In genomic region chr3:175495331-175495730, GRCh38 we compare ENCODE assay signal across 14 cellular contexts.
DNase-seq lines count a peak whose midpoint lies in the region; ATAC-seq and TF ChIP-seq lines count a peak whose summit lies in the region.
"Had no signal": no experiment of that assay in that cellular context is flagged by ENCODE, and none has a peak within 500 bp of the region (broad histone marks: within the 10 kb centered on the region; RNA-seq: fewer than 3 reads in every experiment).

No MANE protein-coding gene starts in this region.

- peak; percentile 96 for ATAC-seq in GM18907 (IDR thresholded peaks at IDR 0.05; ENCODE audit: unreplicated experiment)
- peak; percentile 90 for ATAC-seq in HG02870 (IDR thresholded peaks at IDR 0.05; ENCODE audit: unreplicated experiment)
- ATAC-seq in GM23338: no peak
- ATAC-seq: Panc1 had no signal

- in situ Hi-C loops in KBM-7 (cut with MboI; ENCODE audit: low pct_unique_long_range_greater_than_20kb, low sequenced_read_pairs) (no loop called here), brain microvascular endothelial cell (cut with HindIII; ENCODE audit: low pct_ligation_motif_present, low sequenced_read_pairs) (no loop called here)

- H3K27ac Mint-ChIP-seq in GM23338: no peak overlapping the region

- H3K4me3 Mint-ChIP-seq in GM23338: no peak overlapping the region

- H3F3A ChIP-seq in GM23338 (replicated peaks; ENCODE audit: low read depth): no peaks in the 10 kb centered on the region

- H3K27me3 ChIP-seq in BLaER1 (no peaks in the 10 kb centered on the region), brain microvascular endothelial cell (replicated peaks) (no peaks in the 10 kb centered on the region), BE2C (no peaks in the 10 kb centered on the region), GM23338 (ENCODE audit: insufficient read depth) (no peaks in the 10 kb centered on the region)

- H3K4me2 ChIP-seq in BLaER1 (peak overlapping the region; percentile 19), GM23338 (no peak overlapping the region)

- TF ChIP-seq CTCF in brain microvascular endothelial cell (IDR thresholded peaks at IDR 0.05; ENCODE audit: low read depth, low read length, missing control alignments): no peak
- TF ChIP-seq CTCF in BE2C (IDR thresholded peaks at IDR 0.05; ENCODE audit: low read depth, low read length): no peak
- no peak for TF ChIP-seq CTCF in GM23338 (conservative IDR thresholded peaks at IDR 0.05; ENCODE audit: low read depth in 2 of 2)

- no peak overlapping the region for H2AFZ ChIP-seq in GM23338

- H3K9me3 ChIP-seq in BLaER1: peaks cover 19% of the 10 kb centered on the region
- no peaks in the 10 kb centered on the region for H3K9me3 ChIP-seq in BE2C
- H3K9me3 ChIP-seq: lower lobe of right lung had no signal

- peak overlapping the region; percentile 63; the same call in 1 of the 2 replicates for H3K27ac ChIP-seq in BLaER1
- H3K27ac ChIP-seq in brain microvascular endothelial cell: no peak overlapping the region
- no peak overlapping the region for H3K27ac ChIP-seq in GM23338 (ENCODE audit: low read depth)
- H3K27ac ChIP-seq: lower lobe of right lung had no signal

- H3K36me3 ChIP-seq in BLaER1: no peaks in the 10 kb centered on the region; the same call in 1 of the 2 replicates
- no peaks in the 10 kb centered on the region for H3K36me3 ChIP-seq in brain microvascular endothelial cell (replicated peaks)
- H3K36me3 ChIP-seq in BE2C: no peaks in the 10 kb centered on the region
- H3K36me3 ChIP-seq in GM23338 (ENCODE audit: insufficient read depth): no peaks in the 10 kb centered on the region
- H3K36me3 ChIP-seq: lower lobe of right lung had no signal

- H3K4me1 Mint-ChIP-seq in GM23338: peaks cover 3% of the 10 kb centered on the region; the same call in 2 of the 3 replicates

- 0 out of 2 replicates have a peak, but pooled peaks cover 3% of the 10 kb centered on the region for H3K9me2 ChIP-seq in GM23338 (ENCODE audit: insufficient read depth)

- no peaks in the 10 kb centered on the region for H3K36me3 Mint-ChIP-seq in GM23338 (ENCODE audit: low read depth)

- no peaks in the 10 kb centered on the region for H4K20me1 ChIP-seq in BLaER1
- no peaks in the 10 kb centered on the region for H4K20me1 ChIP-seq in GM23338 (replicated peaks; ENCODE audit: insufficient read depth)

- DNase-seq in KBM-7: peak; percentile 4
- no peak for DNase-seq in brain microvascular endothelial cell
- no peak for DNase-seq in NCI-H748 treated with DMSO at 0.1 percent for 48 hours (lab: John Stamatoyannopoulos, UW)
- no peak for DNase-seq in BE2C
- DNase-seq in GM23338 (ENCODE audit: low spot score): no peak
- DNase-seq: activated naive CD4-positive, alpha-beta T cell; cortex of kidney; foreskin melanocyte; lower lobe of right lung; NCI-H1092 treated with DMSO at 0.1 percent for 48 hours had no signal

- no peaks in the 10 kb centered on the region for H3K79me2 ChIP-seq in GM23338 (replicated peaks; ENCODE audit: insufficient read depth)

- no peaks in the 10 kb centered on the region for H3K27me3 Mint-ChIP-seq in GM23338 (ENCODE audit: insufficient read depth, low read depth, poor library complexity)

- H3K4me3 ChIP-seq in BLaER1 (no peak overlapping the region), brain microvascular endothelial cell (ENCODE audit: low read depth, low read length) (no peak overlapping the region), BE2C (ENCODE audit: low read depth, low read length) (no peak overlapping the region), GM23338 (no peak overlapping the region)
- H3K4me3 ChIP-seq: lower lobe of right lung had no signal

- H3K4me1 ChIP-seq in BLaER1 (peaks cover 63% of the 10 kb centered on the region), BE2C (no peaks in the 10 kb centered on the region), GM23338 (ENCODE audit: insufficient read depth) (no peaks in the 10 kb centered on the region)
- H3K4me1 ChIP-seq: lower lobe of right lung had no signal

- no peak overlapping the region for H3K9ac ChIP-seq in BLaER1

- no peaks in the 10 kb centered on the region for H3K9me3 Mint-ChIP-seq in GM23338

TF ChIP-seq in GM23338, 12 proteins besides CTCF, POLR2A, EP300 and RAD21 (continues in another document):
- TF ChIP-seq CREB1 (CRISPR knock-in tag; IDR thresholded peaks at IDR 0.05; ENCODE audit: low read depth) (no peak), REST (IDR thresholded peaks at IDR 0.05; ENCODE audit: unreplicated experiment) (no peak), ZNF114 (CRISPR knock-in tag; IDR thresholded peaks at IDR 0.05) (no peak), EZH2phosphoT487 (IDR thresholded peaks at IDR 0.05; ENCODE audit: unreplicated experiment) (no peak)
- TF ChIP-seq, protein P1, sequence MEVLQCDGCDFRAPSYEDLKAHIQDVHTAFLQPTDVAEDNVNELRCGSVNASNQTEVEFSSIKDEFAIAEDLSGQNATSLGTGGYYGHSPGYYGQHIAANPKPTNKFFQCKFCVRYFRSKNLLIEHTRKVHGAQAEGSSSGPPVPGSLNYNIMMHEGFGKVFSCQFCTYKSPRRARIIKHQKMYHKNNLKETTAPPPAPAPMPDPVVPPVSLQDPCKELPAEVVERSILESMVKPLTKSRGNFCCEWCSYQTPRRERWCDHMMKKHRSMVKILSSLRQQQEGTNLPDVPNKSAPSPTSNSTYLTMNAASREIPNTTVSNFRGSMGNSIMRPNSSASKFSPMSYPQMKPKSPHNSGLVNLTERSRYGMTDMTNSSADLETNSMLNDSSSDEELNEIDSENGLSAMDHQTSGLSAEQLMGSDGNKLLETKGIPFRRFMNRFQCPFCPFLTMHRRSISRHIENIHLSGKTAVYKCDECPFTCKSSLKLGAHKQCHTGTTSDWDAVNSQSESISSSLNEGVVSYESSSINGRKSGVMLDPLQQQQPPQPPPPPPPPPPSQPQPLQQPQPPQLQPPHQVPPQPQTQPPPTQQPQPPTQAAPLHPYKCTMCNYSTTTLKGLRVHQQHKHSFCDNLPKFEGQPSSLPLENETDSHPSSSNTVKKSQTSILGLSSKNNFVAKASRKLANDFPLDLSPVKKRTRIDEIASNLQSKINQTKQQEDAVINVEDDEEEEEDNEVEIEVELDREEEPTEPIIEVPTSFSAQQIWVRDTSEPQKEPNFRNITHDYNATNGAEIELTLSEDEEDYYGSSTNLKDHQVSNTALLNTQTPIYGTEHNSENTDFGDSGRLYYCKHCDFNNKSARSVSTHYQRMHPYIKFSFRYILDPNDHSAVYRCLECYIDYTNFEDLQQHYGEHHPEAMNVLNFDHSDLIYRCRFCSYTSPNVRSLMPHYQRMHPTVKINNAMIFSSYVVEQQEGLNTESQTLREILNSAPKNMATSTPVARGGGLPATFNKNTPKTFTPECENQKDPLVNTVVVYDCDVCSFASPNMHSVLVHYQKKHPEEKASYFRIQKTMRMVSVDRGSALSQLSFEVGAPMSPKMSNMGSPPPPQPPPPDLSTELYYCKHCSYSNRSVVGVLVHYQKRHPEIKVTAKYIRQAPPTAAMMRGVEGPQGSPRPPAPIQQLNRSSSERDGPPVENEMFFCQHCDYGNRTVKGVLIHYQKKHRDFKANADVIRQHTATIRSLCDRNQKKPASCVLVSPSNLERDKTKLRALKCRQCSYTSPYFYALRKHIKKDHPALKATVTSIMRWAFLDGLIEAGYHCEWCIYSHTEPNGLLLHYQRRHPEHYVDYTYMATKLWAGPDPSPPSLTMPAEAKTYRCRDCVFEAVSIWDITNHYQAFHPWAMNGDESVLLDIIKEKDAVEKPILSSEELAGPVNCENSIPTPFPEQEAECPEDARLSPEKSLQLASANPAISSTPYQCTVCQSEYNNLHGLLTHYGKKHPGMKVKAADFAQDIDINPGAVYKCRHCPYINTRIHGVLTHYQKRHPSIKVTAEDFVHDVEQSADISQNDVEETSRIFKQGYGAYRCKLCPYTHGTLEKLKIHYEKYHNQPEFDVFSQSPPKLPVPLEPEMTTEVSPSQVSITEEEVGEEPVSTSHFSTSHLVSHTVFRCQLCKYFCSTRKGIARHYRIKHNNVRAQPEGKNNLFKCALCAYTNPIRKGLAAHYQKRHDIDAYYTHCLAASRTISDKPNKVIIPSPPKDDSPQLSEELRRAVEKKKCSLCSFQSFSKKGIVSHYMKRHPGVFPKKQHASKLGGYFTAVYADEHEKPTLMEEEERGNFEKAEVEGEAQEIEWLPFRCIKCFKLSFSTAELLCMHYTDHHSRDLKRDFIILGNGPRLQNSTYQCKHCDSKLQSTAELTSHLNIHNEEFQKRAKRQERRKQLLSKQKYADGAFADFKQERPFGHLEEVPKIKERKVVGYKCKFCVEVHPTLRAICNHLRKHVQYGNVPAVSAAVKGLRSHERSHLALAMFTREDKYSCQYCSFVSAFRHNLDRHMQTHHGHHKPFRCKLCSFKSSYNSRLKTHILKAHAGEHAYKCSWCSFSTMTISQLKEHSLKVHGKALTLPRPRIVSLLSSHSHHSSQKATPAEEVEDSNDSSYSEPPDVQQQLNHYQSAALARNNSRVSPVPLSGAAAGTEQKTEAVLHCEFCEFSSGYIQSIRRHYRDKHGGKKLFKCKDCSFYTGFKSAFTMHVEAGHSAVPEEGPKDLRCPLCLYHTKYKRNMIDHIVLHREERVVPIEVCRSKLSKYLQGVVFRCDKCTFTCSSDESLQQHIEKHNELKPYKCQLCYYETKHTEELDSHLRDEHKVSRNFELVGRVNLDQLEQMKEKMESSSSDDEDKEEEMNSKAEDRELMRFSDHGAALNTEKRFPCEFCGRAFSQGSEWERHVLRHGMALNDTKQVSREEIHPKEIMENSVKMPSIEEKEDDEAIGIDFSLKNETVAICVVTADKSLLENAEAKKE (CRISPR knock-in tag; IDR thresholded peaks at IDR 0.05): no peak
